ENCODE assay signal across 11 cellular contexts in genomic region chr17:55177159-55177913, GRCh38.
DNase-seq lines count a peak whose midpoint lies in the region; ATAC-seq and TF ChIP-seq lines count a peak whose summit lies in the region.
"Had no signal": no experiment of that assay in that cellular context is flagged by ENCODE, and none has a peak within 500 bp of the region (broad histone marks: within the 10 kb centered on the region; RNA-seq: fewer than 3 reads in every experiment).

No MANE protein-coding gene starts in this region.

- H3K4me1 ChIP-seq in cardiac muscle cell (ENCODE audit: low read depth) = no peaks in the 10 kb centered on the region
- no peaks in the 10 kb centered on the region for H3K4me1 ChIP-seq in left ventricle myocardium inferior
- H3K4me1 ChIP-seq: lower lobe of right lung had no signal

- H3K9me3 ChIP-seq in cardiac muscle cell (ENCODE audit: low read depth) (no peaks in the 10 kb centered on the region), left ventricle myocardium inferior (replicated peaks) (peaks cover 25% of the 10 kb centered on the region)

- DNase-seq in cardiac muscle cell (ENCODE audit: low read depth in 1 of 2, low spot score in 1 of 2) = peak; percentile 5 to 21
- no peak for DNase-seq in left ventricle myocardium inferior
- DNase-seq in NCI-H2171 treated with DMSO at 0.1 percent for 48 hours (lab: John Stamatoyannopoulos, UW) = peak; percentile 97
- no peak for DNase-seq in NCI-H1436 treated with DMSO at 0.1 percent for 48 hours (lab: John Stamatoyannopoulos, UW)
- DNase-seq in T-helper 2 cell treated with Interferon-gamma antibody and Interleukin-4, amounts not matched to agents 5 μg/mL and 100 μg/mL, for 36 hours (ENCODE audit: low spot score) = no peak
- DNase-seq in activated CD4-positive, alpha-beta T cell treated with anti-CD3 and anti-CD28 coated beads for 4 hours = no peak
- DNase-seq: KG1, lower lobe of right lung, posterior cingulate gyrus had no signal

- H3K27me3 ChIP-seq in cardiac muscle cell (no peaks in the 10 kb centered on the region), left ventricle myocardium inferior (ENCODE audit: low read depth) (no peaks in the 10 kb centered on the region)

- intact Hi-C loops in left ventricle myocardium inferior (cut with micrococcal nuclease) = no loop called here

- H3K27ac ChIP-seq in cardiac muscle cell = no peak overlapping the region
- no peak overlapping the region for H3K27ac ChIP-seq in left ventricle myocardium inferior (replicated peaks)
- H3K27ac ChIP-seq: lower lobe of right lung had no signal

- no peak overlapping the region for H3K27ac Mint-ChIP-seq in T-helper 2 cell treated with Interferon-gamma antibody and Interleukin-4, amounts not matched to agents 5 μg/mL and 100 μg/mL, for 36 hours

- H3K4me3 ChIP-seq in cardiac muscle cell (no peak overlapping the region), left ventricle myocardium inferior (no peak overlapping the region)
- H3K4me3 ChIP-seq: lower lobe of right lung had no signal

- ATAC-seq in esophagus mucosa = peak; percentile 59
- ATAC-seq in HG03135 (IDR thresholded peaks at IDR 0.05; ENCODE audit: unreplicated experiment) = no peak

- peaks cover 6% of the 10 kb centered on the region for H3K9me3 Mint-ChIP-seq in T-helper 2 cell treated with Interferon-gamma antibody and Interleukin-4, amounts not matched to agents 5 μg/mL and 100 μg/mL, for 36 hours

- H3K36me3 ChIP-seq in cardiac muscle cell = no peaks in the 10 kb centered on the region
- H3K36me3 ChIP-seq in left ventricle myocardium inferior = peaks cover 6% of the 10 kb centered on the region
- H3K36me3 ChIP-seq: lower lobe of right lung had no signal

- peak; percentile 9 for TF ChIP-seq CTCF in cardiac muscle cell (IDR thresholded peaks at IDR 0.05; ENCODE audit: low read depth, low read length)
- TF ChIP-seq CTCF in left ventricle myocardium inferior (IDR thresholded peaks at IDR 0.05; ENCODE audit: borderline replicate concordance) = no peak

- H3K4me3 Mint-ChIP-seq in T-helper 2 cell treated with Interferon-gamma antibody and Interleukin-4, amounts not matched to agents 5 μg/mL and 100 μg/mL, for 36 hours = no peak overlapping the region

- no peaks in the 10 kb centered on the region for H3K4me1 Mint-ChIP-seq in T-helper 2 cell treated with Interferon-gamma antibody and Interleukin-4, amounts not matched to agents 5 μg/mL and 100 μg/mL, for 36 hours (ENCODE audit: low read depth)

- no peaks in the 10 kb centered on the region for H3K36me3 Mint-ChIP-seq in T-helper 2 cell treated with Interferon-gamma antibody and Interleukin-4, amounts not matched to agents 5 μg/mL and 100 μg/mL, for 36 hours (ENCODE audit: low read depth)

- peaks cover 4% of the 10 kb centered on the region for H3K27me3 Mint-ChIP-seq in T-helper 2 cell treated with Interferon-gamma antibody and Interleukin-4, amounts not matched to agents 5 μg/mL and 100 μg/mL, for 36 hours (ENCODE audit: low read depth)

Comparison
In these comparisons a context has a peak if more than half of its experiments do, and no peak if none do; other contexts are left out.
1. DNase-seq: peak in cardiac muscle cell (2 of 2) and NCI-H2171 treated with DMSO at 0.1 percent for 48 hours (single experiment); none in left ventricle myocardium inferior (single experiment), NCI-H1436 treated with DMSO at 0.1 percent for 48 hours (single experiment), T-helper 2 cell treated with Interferon-gamma antibody and Interleukin-4, amounts not matched to agents 5 μg/mL and 100 μg/mL, for 36 hours (single experiment) and activated CD4-positive, alpha-beta T cell treated with anti-CD3 and anti-CD28 coated beads for 4 hours (0 of 2).